9 cellular contexts compared by ENCODE assay signal in genomic region chr9:120934271-120934670, GRCh38. TPM values are rescaled to one million over a fixed set of nuclear protein-coding genes. Genes with fewer than 3 reads are reported as not detected.
DNase-seq lines count a peak whose midpoint lies in the region; ATAC-seq and TF ChIP-seq lines count a peak whose summit lies in the region.
"Had no signal": no experiment of that assay in that cellular context is flagged by ENCODE, and none has a peak within 500 bp of the region (broad histone marks: within the 10 kb centered on the region; RNA-seq: fewer than 3 reads in every experiment).

No MANE protein-coding gene starts in this region.

- H3K9me3 ChIP-seq in ascending aorta (no peaks in the 10 kb centered on the region), PC-3 (ENCODE audit: low read length) (no peaks in the 10 kb centered on the region)

- no peaks in the 10 kb centered on the region for H3K9me3 Mint-ChIP-seq in nephron

- H3K4me3 ChIP-seq in ascending aorta: no peak overlapping the region
- H3K4me3 ChIP-seq in PC-3 (ENCODE audit: low read length): no peak overlapping the region

- H3K4me1 Mint-ChIP-seq in nephron: peaks cover 75% of the 10 kb centered on the region

- no peaks in the 10 kb centered on the region for H3K79me2 ChIP-seq in PC-3 (ENCODE audit: low read length)

- no TSS peak for BruUV-seq in PC-3 (replicated peaks; lab: Mats Ljungman, UMichigan)

- H3K4me1 ChIP-seq in ascending aorta (peaks cover 44 to 88% of the 10 kb centered on the region in 2 donors), PC-3 (ENCODE audit: insufficient read depth, low read length) (peaks cover 40% of the 10 kb centered on the region)

- no peak overlapping the region for H3K9ac ChIP-seq in PC-3 (ENCODE audit: low read length)

- peak overlapping the region; percentile 42 to 96 (median 94) for H3K27ac Mint-ChIP-seq in nephron

- POLR2A ChIA-PET in PC-3 (lab: Charles Lee; ENCODE audit: unreplicated experiment): no interaction called here

- no peaks in the 10 kb centered on the region for H3K27me3 Mint-ChIP-seq in nephron (ENCODE audit: low read depth)

- H3K27me3 ChIP-seq in ascending aorta (no peaks in the 10 kb centered on the region), PC-3 (ENCODE audit: low read length) (no peaks in the 10 kb centered on the region)

- no peaks in the 10 kb centered on the region for H3F3A ChIP-seq in PC-3 (ENCODE audit: low read length, unreplicated experiment)

- intact Hi-C loops in ascending aorta (cut with DNase I) (loop anchor here (2.0 to 10.0 kb wide), 3 partner anchors 15 to 351 kb away; no protein-coding TSS in a partner anchor), PC-3 (cut with micrococcal nuclease) (loop anchor here (10.0 kb wide), 1 partner anchor 319 kb away; no protein-coding TSS in a partner anchor)

- H3K36me3 ChIP-seq in ascending aorta (no peaks in the 10 kb centered on the region), PC-3 (ENCODE audit: low read depth, low read length) (no peaks in the 10 kb centered on the region; the same call in 1 of the 2 replicates)

- no peak overlapping the region for H2AFZ ChIP-seq in PC-3 (ENCODE audit: low read length)

- CTCF ChIA-PET in PC-3 (lab: Charles Lee): no interaction called here

- H3K27ac ChIP-seq in ascending aorta: peak overlapping the region; percentile 97 to 98
- H3K27ac ChIP-seq in PC-3 (ENCODE audit: low read length): no peak overlapping the region

- no peaks in the 10 kb centered on the region for H3K9me2 ChIP-seq in PC-3 (replicated peaks; ENCODE audit: low read length)

- DNase-seq in CD1c-positive myeloid dendritic cell (ENCODE audit: extremely low spot score): peak; percentile 86
- peak; percentile 22 to 45 for DNase-seq in Kasumi-1 (lab: John Stamatoyannopoulos, UW)
- DNase-seq in ascending aorta (ENCODE audit: low spot score in 2 of 2): peak in 1 of 2 donors; percentile 67
- DNase-seq in stimulated activated CD4-positive, alpha-beta T cell treated with anti-CD3 and anti-CD28 coated beads, Interleukin-4, amount 100 ng/mL, for 24 hours: no peak
- no peak for DNase-seq in PC-3
- no peak for DNase-seq in stimulated activated CD4-positive, alpha-beta T cell treated with anti-CD3 and anti-CD28 coated beads, Interleukin-4, amount 100 ng/mL, for 1 hour
- no peak for DNase-seq in OCI-M1 (lab: John Stamatoyannopoulos, UW)
- DNase-seq: activated CD4-positive, CD25-positive, alpha-beta regulatory T cell treated with anti-CD3 and anti-CD28 coated beads, Interleukin-2, amount 50 U/mL, for 72 hours had no signal

- TF ChIP-seq CTCF in ascending aorta (IDR thresholded peaks at IDR 0.05) (no peak), nephron (IDR thresholded peaks at IDR 0.05; ENCODE audit: unreplicated experiment in 3 of 3) (no peak), PC-3 (conservative IDR thresholded peaks at IDR 0.05; ENCODE audit: low read depth, low read length) (no peak)

- no peak for ATAC-seq in PC-3

- H4K20me1 ChIP-seq in PC-3 (ENCODE audit: low read length): no peaks in the 10 kb centered on the region

- no peak overlapping the region for H3K4me2 ChIP-seq in PC-3 (ENCODE audit: low read length)

- no peaks in the 10 kb centered on the region for H3K36me3 Mint-ChIP-seq in nephron (ENCODE audit: low read depth)

- H3K4me3 Mint-ChIP-seq in nephron: peak overlapping the region in 1 of 3 experiments; percentile 21

RNA-seq across cellular contexts. Expression of gene TRAF1, which starts 7.7 kb away (rescaled TPM):
- total RNA-seq in ascending aorta (16.7 TPM), PC-3 (2014; rRNA removed) (0.15 and 0.29 TPM in 2 replicates)

RNA-seq across cellular contexts. Expression of gene PHF19, which starts 57.3 kb away (rescaled TPM):
- total RNA-seq in ascending aorta: 33.0 TPM
- total RNA-seq in PC-3 (2014; rRNA removed): 101 and 104 TPM in 2 replicates

Comparison
In these comparisons a context has a peak if more than half of its experiments do, and no peak if none do; other contexts are left out.
1. DNase-seq: peak in CD1c-positive myeloid dendritic cell (single experiment) and Kasumi-1 (2 of 2); none in stimulated activated CD4-positive, alpha-beta T cell treated with anti-CD3 and anti-CD28 coated beads, Interleukin-4, amount 100 ng/mL, for 24 hours (single experiment), PC-3 (single experiment), stimulated activated CD4-positive, alpha-beta T cell treated with anti-CD3 and anti-CD28 coated beads, Interleukin-4, amount 100 ng/mL, for 1 hour (single experiment) and OCI-M1 (single experiment).
2. RNA of gene TRAF1, which starts 7.7 kb away (total RNA-seq): 16.7 TPM in ascending aorta (single experiment); 0.15 to 0.29 TPM in PC-3; every median in the first group is over 10 times any median in the second.